9 cellular contexts compared by ENCODE assay signal in the genomic region with DNA sequence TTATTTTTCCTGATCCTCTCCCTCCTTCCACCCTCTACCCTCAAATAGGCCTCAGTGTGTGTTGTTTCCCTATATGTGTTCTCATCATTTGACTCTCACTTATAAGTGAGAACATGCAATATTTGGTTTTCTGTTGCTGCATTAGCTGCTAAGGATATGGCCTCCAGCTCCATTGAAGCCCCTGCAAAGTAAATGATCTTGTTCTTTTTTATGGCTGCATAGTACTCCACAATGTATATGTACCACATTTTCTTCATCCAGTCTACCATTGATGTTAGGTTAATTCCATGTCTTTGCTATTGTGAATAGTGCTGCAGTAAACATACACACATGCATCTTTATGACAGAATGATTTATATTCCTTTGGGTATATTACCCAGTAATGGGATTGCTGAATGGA. TPM values are rescaled to one million over a fixed set of nuclear protein-coding genes. Genes with fewer than 3 reads are reported as not detected.
"Had no signal": no experiment of that assay in that cellular context is flagged by ENCODE, and none has a peak within 500 bp of the region (broad histone marks: within the 10 kb centered on the region; RNA-seq: fewer than 3 reads in every experiment).

No MANE protein-coding gene starts in this region.

- H3K4me2 ChIP-seq: GM23338, KMS-11 had no signal

- H3K4me3 Mint-ChIP-seq: GM23338 had no signal

- H3K9me3 ChIP-seq: HAP-1 had no signal

- H2AFZ ChIP-seq: GM23338 had no signal

- H3K27ac ChIP-seq: KMS-11 had no signal

- H3K36me3 ChIP-seq: HAP-1 had no signal

- DNase-seq: H7, IMR-90, KBM-7 had no signal

- H3K27ac Mint-ChIP-seq: GM23338 had no signal

- ATAC-seq: GM23338, HCT116 had no signal

- FAIRE-seq: HTR-8/SVneo had no signal

- H3K9ac ChIP-seq: KMS-11 had no signal

- H3K4me3 ChIP-seq: GM23338, HAP-1 had no signal

- H3K4me1 ChIP-seq: HAP-1 had no signal

RNA-seq across cellular contexts. Expression of a gene that starts 13.3 kb away (rescaled TPM):
- total RNA-seq: H4, IMR-90 had no signal
- polyA plus RNA-seq: IMR-90 had no signal
